In genomic region chr12:57135939-57136338, GRCh38 we compare ENCODE assay signal across 11 cellular contexts. TPM values are rescaled to one million over a fixed set of nuclear protein-coding genes. Genes with fewer than 3 reads are reported as not detected.
A peak's percentile ranks its signal among the peaks of the same experiment; 100 is the strongest.
DNase-seq lines count a peak whose midpoint lies in the region; ATAC-seq and TF ChIP-seq lines count a peak whose summit lies in the region.
"Had no signal": no experiment of that assay in that cellular context is flagged by ENCODE, and none has a peak within 500 bp of the region (broad histone marks: within the 10 kb centered on the region; RNA-seq: fewer than 3 reads in every experiment).

No MANE protein-coding gene starts in this region.

- H3K36me3 Mint-ChIP-seq in H9 (ENCODE audit: insufficient read depth in 1 of 3, low read depth in 3 of 3), result peaks cover 6 to 38% (median 27%) of the 10 kb centered on the region in 3 experiments; a peak in 6 of 7 replicates
- peaks cover 89% of the 10 kb centered on the region for H3K36me3 Mint-ChIP-seq in dendritic cell treated with granulocyte-macrophage colony-stimulating factor and Interleukin-4, amounts not matched to agents 40 ng/mL and 50 ng/mL, for 4 days (ENCODE audit: low read depth)

- intact Hi-C loops in dendritic cell treated with granulocyte-macrophage colony-stimulating factor and Interleukin-4, amounts not matched to agents 40 ng/mL and 50 ng/mL, for 4 days (cut with micrococcal nuclease), result no loop called here

- H3K79me1 ChIP-seq in H9 (ENCODE audit: insufficient read depth, low read depth, low read length, poor library complexity, severe bottlenecking), result peaks cover 11% of the 10 kb centered on the region

- H4K91ac ChIP-seq in H9 (ENCODE audit: insufficient read length, low read depth, low read length), result no peak overlapping the region

- H2AFZ ChIP-seq in H9 (ENCODE audit: low read length), result no peak overlapping the region

- H3K23ac ChIP-seq in H9 (ENCODE audit: insufficient read length, low read depth, low read length), result no peak overlapping the region

- ATAC-seq in GM21381 (IDR thresholded peaks at IDR 0.05; ENCODE audit: unreplicated experiment), result no peak

- no peak overlapping the region for H3K4me2 ChIP-seq in H9 (ENCODE audit: insufficient read depth, insufficient read length, low read length)

- H3K9me3 ChIP-seq in H9 (ENCODE audit: control insufficient read depth, low read depth, low read length) (no peaks in the 10 kb centered on the region), liver (ENCODE audit: control insufficient read depth in 4 of 4, low read length in 3 of 4) (no peaks in the 10 kb centered on the region), skeletal muscle tissue (ENCODE audit: control insufficient read depth in 3 of 3, low read length in 3 of 3) (no peaks in the 10 kb centered on the region)

- H2BK15ac ChIP-seq in H9 (ENCODE audit: low read depth, low read length), result no peak overlapping the region

- DNase-seq in H9 (peak; percentile 49), NCI-H226 (no peak), NCI-H1694 (lab: John Stamatoyannopoulos, UW) (no peak), GM20000 (ENCODE audit: low spot score) (no peak)
- DNase-seq: activated CD4-positive, alpha-beta T cell treated with anti-CD3 and anti-CD28 coated beads for 4 hours; DND-41; NCI-H446 treated with DMSO at 0.1 percent for 48 hours had no signal

- H4K5ac ChIP-seq in H9 (ENCODE audit: insufficient read length, low read depth, low read length), result no peak overlapping the region

- H3K4me3 ChIP-seq in liver (ENCODE audit: low read depth in 1 of 3, low read length in 3 of 3), result no peak overlapping the region
- no peak overlapping the region for H3K4me3 ChIP-seq in skeletal muscle tissue (ENCODE audit: low read length in 3 of 3)

- H3K27me3 Mint-ChIP-seq in H9 (ENCODE audit: low read depth), result no peaks in the 10 kb centered on the region
- no peaks in the 10 kb centered on the region for H3K27me3 Mint-ChIP-seq in dendritic cell treated with granulocyte-macrophage colony-stimulating factor and Interleukin-4, amounts not matched to agents 40 ng/mL and 50 ng/mL, for 4 days

- no peak overlapping the region for H3K18ac ChIP-seq in H9 (ENCODE audit: insufficient read length, low read depth, low read length)

- H3K27ac ChIP-seq in H9 (ENCODE audit: insufficient read length, low read depth, low read length) (no peak overlapping the region), liver (ENCODE audit: low read depth in 1 of 2, low read length in 2 of 2) (peak overlapping the region; percentile 83 to 84), skeletal muscle tissue (ENCODE audit: low read depth, low read length) (peak overlapping the region; percentile 76)

- peaks cover 3% of the 10 kb centered on the region for H3K23me2 ChIP-seq in H9 (ENCODE audit: insufficient read length, low read depth, low read length, poor library complexity, severe bottlenecking)

- H3K79me2 ChIP-seq in H9 (ENCODE audit: insufficient read depth, low read length), result peaks cover 19% of the 10 kb centered on the region; the same call in 1 of the 2 replicates

- peak overlapping the region; percentile 53 to 97 (median 93); a peak in 4 of 7 replicates for H3K27ac Mint-ChIP-seq in H9
- H3K27ac Mint-ChIP-seq in dendritic cell treated with granulocyte-macrophage colony-stimulating factor and Interleukin-4, amounts not matched to agents 40 ng/mL and 50 ng/mL, for 4 days, result peak overlapping the region; percentile 35

- H4K20me1 ChIP-seq in H9 (ENCODE audit: control insufficient read depth, insufficient read depth, insufficient read length), result no peaks in the 10 kb centered on the region

- TF ChIP-seq RAD21 in liver (IDR thresholded peaks at IDR 0.05), result no peak

- no peak overlapping the region for H2BK5ac ChIP-seq in H9 (ENCODE audit: insufficient read length, low read length)

- no peak overlapping the region for H4K8ac ChIP-seq in H9 (replicated peaks; ENCODE audit: insufficient read length, low read depth, low read length)

- H3K14ac ChIP-seq in H9 (ENCODE audit: insufficient read depth, low read length), result no peak overlapping the region

- no peaks in the 10 kb centered on the region for H3K9me3 Mint-ChIP-seq in H9
- no peaks in the 10 kb centered on the region for H3K9me3 Mint-ChIP-seq in dendritic cell treated with granulocyte-macrophage colony-stimulating factor and Interleukin-4, amounts not matched to agents 40 ng/mL and 50 ng/mL, for 4 days

- no peak overlapping the region for H3T11ph ChIP-seq in H9 (ENCODE audit: low read length)

- peaks cover under 1 to 2% (median 2%) of the 10 kb centered on the region in 4 donors for H3K36me3 ChIP-seq in liver (ENCODE audit: control insufficient read depth in 4 of 4, insufficient read depth in 3 of 4, low read depth in 1 of 4, low read length in 3 of 4)
- H3K36me3 ChIP-seq in skeletal muscle tissue (ENCODE audit: control insufficient read depth in 3 of 3, insufficient read depth in 3 of 3, low read length in 3 of 3), result peaks cover 0 to 6% (median under 1%) of the 10 kb centered on the region in 3 donors

- H3K56ac ChIP-seq in H9 (ENCODE audit: insufficient read length, low read depth, low read length), result no peak overlapping the region

- no peak overlapping the region for H2BK20ac ChIP-seq in H9 (ENCODE audit: low read depth, low read length, poor library complexity, severe bottlenecking)

- no peak overlapping the region for H2BK12ac ChIP-seq in H9 (ENCODE audit: insufficient read length, low read depth, low read length)

- TF ChIP-seq CTCF in H9 (conservative IDR thresholded peaks at IDR 0.05), result no peak
- TF ChIP-seq CTCF in liver (IDR thresholded peaks at IDR 0.05; ENCODE audit: low read depth, low read length, missing input control), result no peak
- no peak for TF ChIP-seq CTCF in GM20000 (IDR thresholded peaks at IDR 0.05; ENCODE audit: extremely low read depth, missing control alignments)

- H3K4me1 Mint-ChIP-seq in H9, result peaks cover 56 to 62% of the 10 kb centered on the region in 2 experiments
- peaks cover 89% of the 10 kb centered on the region for H3K4me1 Mint-ChIP-seq in dendritic cell treated with granulocyte-macrophage colony-stimulating factor and Interleukin-4, amounts not matched to agents 40 ng/mL and 50 ng/mL, for 4 days (ENCODE audit: low read depth)

- H2AK5ac ChIP-seq in H9 (ENCODE audit: insufficient read length, low read length), result no peak overlapping the region

- H3K9ac ChIP-seq in H9 (ENCODE audit: extremely low read depth, insufficient read length, low read length), result no peak overlapping the region
- no peak overlapping the region for H3K9ac ChIP-seq in liver (ENCODE audit: low read depth in 1 of 2, low read length in 2 of 2)
- H3K9ac ChIP-seq in skeletal muscle tissue (ENCODE audit: low read depth in 1 of 3, low read length in 3 of 3), result peak overlapping the region in 1 of 3 donors; percentile 16

- no peak overlapping the region for H3K4ac ChIP-seq in H9 (ENCODE audit: low read depth, low read length)

- peak overlapping the region; percentile 34 to 70; a peak in 4 of 5 replicates for H3K4me3 Mint-ChIP-seq in H9
- H3K4me3 Mint-ChIP-seq in dendritic cell treated with granulocyte-macrophage colony-stimulating factor and Interleukin-4, amounts not matched to agents 40 ng/mL and 50 ng/mL, for 4 days, result no peak overlapping the region

- peaks cover 24% of the 10 kb centered on the region for H3K4me1 ChIP-seq in H9 (ENCODE audit: insufficient read depth, low read length)
- peaks cover 46 to 95% (median 80%) of the 10 kb centered on the region in 4 donors for H3K4me1 ChIP-seq in liver (ENCODE audit: control insufficient read depth in 4 of 4, insufficient read depth in 4 of 4, low read length in 3 of 4)
- H3K4me1 ChIP-seq in skeletal muscle tissue (ENCODE audit: control insufficient read depth in 3 of 3, insufficient read depth in 3 of 3, low read length in 3 of 3), result peaks cover 40 to 58% (median 53%) of the 10 kb centered on the region in 3 donors

- H3K27me3 ChIP-seq in H9 (ENCODE audit: insufficient read depth, low read length), result no peaks in the 10 kb centered on the region
- no peaks in the 10 kb centered on the region for H3K27me3 ChIP-seq in liver (ENCODE audit: control insufficient read depth in 4 of 4, insufficient read depth in 4 of 4, low read length in 3 of 4)
- H3K27me3 ChIP-seq in skeletal muscle tissue (ENCODE audit: control insufficient read depth in 3 of 3, insufficient read depth in 3 of 3, low read length in 3 of 3), result peaks cover 0 to 6% (median 0%) of the 10 kb centered on the region in 3 donors

- WGBS in H9 (ENCODE audit: extremely low coverage, insufficient read length, low lambda C conversion rate), result no CpG with 5 or more reads among the region's 12 CpGs
- 53% methylated on average over 12 of the region's 12 CpGs for WGBS in liver

- no peak overlapping the region for H2BK120ac ChIP-seq in H9 (ENCODE audit: low read depth, low read length, poor library complexity, severe bottlenecking)

TF ChIP-seq in liver, 16 proteins besides CTCF, POLR2A, EP300 and RAD21:
- peak; percentile 41 to 52 for TF ChIP-seq RXRA (IDR thresholded peaks at IDR 0.05)
- no peak for TF ChIP-seq HNF4G (IDR thresholded peaks at IDR 0.05)
- peak; percentile 18 for TF ChIP-seq SP1 (IDR thresholded peaks at IDR 0.05)

RNA-seq across cellular contexts. Expression of gene LRP1, which starts 7.7 kb away (rescaled TPM):
- total RNA-seq in H9 (2021) (98.4 and 115 TPM in 2 replicates), liver (100 to 1,000 TPM; 151 to 375 TPM), skeletal muscle tissue (118 TPM)
- 100 to 1,000 TPM in 1 of 2 donors, 10 to 100 TPM in 1; 87.5 to 127 TPM for polyA plus RNA-seq in liver

RNA-seq across cellular contexts. Expression of gene LRP1-AS, which starts 11.5 kb away (rescaled TPM):
- total RNA-seq in H9 (2021), result not detected in 2 replicates
- not detected for total RNA-seq in liver
- polyA plus RNA-seq in liver, result not detected
- 1.0 TPM for total RNA-seq in skeletal muscle tissue

RNA-seq across cellular contexts. Expression of gene STAT6, which starts 24.8 kb away (rescaled TPM):
- total RNA-seq in H9 (2021) (42.9 and 44.4 TPM in 2 replicates), liver (10 to 100 TPM; 27.4 to 54.0 TPM), skeletal muscle tissue (31.8 TPM)
- polyA plus RNA-seq in liver, result 10 to 100 TPM; 33.2 to 57.4 TPM

RNA-seq across cellular contexts. Expression of gene NAB2, which starts 47.0 kb away (rescaled TPM):
- total RNA-seq in H9 (2021) (67.8 and 68.1 TPM in 2 replicates), liver (1 to 10 TPM; 3.9 to 10.0 TPM), skeletal muscle tissue (38.1 TPM)
- 1 to 10 TPM; 1.9 to 8.6 TPM for polyA plus RNA-seq in liver

RNA-seq across cellular contexts. Expression of gene NEMP1, which starts 57.3 kb away (rescaled TPM):
- 50.1 and 53.0 TPM in 2 replicates for total RNA-seq in H9 (2021)
- 10 to 100 TPM in 1 of 2 donors, 1 to 10 TPM in 1; 3.8 to 10.9 TPM for total RNA-seq in liver
- polyA plus RNA-seq in liver, result 1 to 10 TPM; 1.4 to 2.5 TPM
- total RNA-seq in skeletal muscle tissue, result 11.0 TPM
